In genomic region chr16:89016561-89016960, GRCh38 we compare ENCODE assay signal across 12 cellular contexts. TPM values are rescaled to one million over a fixed set of nuclear protein-coding genes. Genes with fewer than 3 reads are reported as not detected.
DNase-seq lines count a peak whose midpoint lies in the region; ATAC-seq, FAIRE-seq and TF ChIP-seq lines count a peak whose summit lies in the region.
"Not testable (repeated sequence)": the region's sequence is repeated elsewhere in the genome, so short reads cannot be mapped to it uniquely, and the experiment has no call there.
"Had no signal": no experiment of that assay in that cellular context is flagged by ENCODE, and none has a peak within 500 bp of the region (broad histone marks: within the 10 kb centered on the region; RNA-seq: fewer than 3 reads in every experiment).

No MANE protein-coding gene starts in this region.

- TF ChIP-seq CTCF in CD14-positive monocyte (IDR thresholded peaks at IDR 0.05); RWPE2 (IDR thresholded peaks at IDR 0.05; ENCODE audit: poor library complexity, severe bottlenecking); H1 (IDR thresholded peaks at IDR 0.05; ENCODE audit: control extremely low read depth in 1 of 3, insufficient read depth in 1 of 3, low read depth in 1 of 3, low read length in 3 of 3); kidney (IDR thresholded peaks at IDR 0.05; ENCODE audit: borderline replicate concordance, extremely low read depth, insufficient read depth); upper lobe of right lung (IDR thresholded peaks at IDR 0.05): not testable (repeated sequence)

- not testable (repeated sequence) for ATAC-seq in RWPE2 (ENCODE audit: low read depth); Right ventricle myocardium superior (ENCODE audit: poor library complexity); upper lobe of right lung

- H3K79me2 ChIP-seq in H1 (ENCODE audit: control insufficient read depth in 1 of 2, insufficient read depth in 2 of 2, low read length in 2 of 2): not testable (repeated sequence)

- H3K36me3 ChIP-seq in RWPE2 (ENCODE audit: low read depth); H1 (ENCODE audit: control insufficient read depth in 2 of 4, insufficient read depth in 4 of 4, low read length in 3 of 4); kidney (ENCODE audit: control insufficient read depth in 1 of 2, insufficient read depth in 2 of 2, low read length in 2 of 2); mesenchymal stem cell (ENCODE audit: control insufficient read depth in 1 of 2, insufficient read depth in 2 of 2, low read depth in 1 of 2, low read length in 2 of 2); neuronal stem cell (replicated peaks in 1 of 2; ENCODE audit: control insufficient read depth in 2 of 2, insufficient read depth in 2 of 2, low read length in 2 of 2); upper lobe of right lung: not testable (repeated sequence)

- not testable (repeated sequence) for H3K23me2 ChIP-seq in H1 (ENCODE audit: low read depth, low read length)

- intact Hi-C loops in CD14-positive monocyte (cut with micrococcal nuclease); Right ventricle myocardium superior (cut with DNase I); kidney (cut with DNase I); upper lobe of right lung (cut with DNase I): not testable (repeated sequence)

- peak overlapping the region in 1 of 7 donors; percentile 48 for H3K27ac Mint-ChIP-seq in CD14-positive monocyte

- H3K4me1 ChIP-seq in RWPE2 (ENCODE audit: insufficient read depth, poor library complexity, severe bottlenecking); H1 (replicated peaks in 1 of 4; ENCODE audit: control insufficient read depth in 3 of 4, insufficient read depth in 4 of 4, low read length in 3 of 4); kidney (ENCODE audit: control insufficient read depth in 1 of 2, insufficient read depth in 1 of 2, low read depth in 1 of 2, low read length in 2 of 2); mesenchymal stem cell (ENCODE audit: control insufficient read depth, insufficient read depth, low read depth, low read length); neuronal stem cell (ENCODE audit: control insufficient read depth in 2 of 2, insufficient read depth in 1 of 2, low read depth in 1 of 2, low read length in 2 of 2); upper lobe of right lung: not testable (repeated sequence)

- not testable (repeated sequence) for H2BK20ac ChIP-seq in H1 (ENCODE audit: low read length)

- DNase-seq in CD14-positive monocyte (ENCODE audit: low spot score): peak; percentile 15
- peak; percentile 52 for DNase-seq in RWPE2 (ENCODE audit: low spot score)
- DNase-seq in H1 (ENCODE audit: low read depth in 1 of 2, low spot score in 2 of 2); mesenchymal stem cell; neuronal stem cell (ENCODE audit: low spot score): not testable (repeated sequence)
- DNase-seq in Right ventricle myocardium superior: peak; percentile 13
- peak; percentile 43 for DNase-seq in kidney
- DNase-seq in upper lobe of right lung: peak; percentile 23

- 92% methylated on average over 10 of the region's 10 CpGs; no CpG with 5 or more reads in 1 of the 2 experiments for WGBS in H1 (ENCODE audit: extremely low coverage in 1 of 2, insufficient coverage in 1 of 2, insufficient read length in 1 of 2, insufficient replicate concordance in 2 of 2, low coverage in 1 of 2, low lambda C conversion rate in 2 of 2, missing lambda C conversion rate in 1 of 2), 2 experiments
- WGBS in mesenchymal stem cell: 83% methylated on average over 10 of the region's 10 CpGs
- no CpG with 5 or more reads among the region's 10 CpGs for WGBS in neuronal stem cell (ENCODE audit: extremely low coverage in 2 of 2, insufficient read length in 2 of 2, insufficient replicate concordance in 1 of 2), 2 donors

- not testable (repeated sequence) for H4K20me1 ChIP-seq in H1 (replicated peaks in 1 of 2; ENCODE audit: control insufficient read depth in 1 of 2, insufficient read depth in 2 of 2, low read length in 2 of 2)

- not testable (repeated sequence) for H4K8ac ChIP-seq in H1 (ENCODE audit: extremely low read depth, insufficient read depth, low read length); mesenchymal stem cell (ENCODE audit: low read length); neuronal stem cell (ENCODE audit: low read depth, low read length)

- not testable (repeated sequence) for TF ChIP-seq POLR2A in H1 (IDR thresholded peaks at IDR 0.05; ENCODE audit: control extremely low read depth in 1 of 2, low read depth in 2 of 2, low read length in 2 of 2)

- H3K56ac ChIP-seq in H1 (replicated peaks; ENCODE audit: insufficient read length, low read depth, low read length): not testable (repeated sequence)

- H3K9me3 Mint-ChIP-seq in CD14-positive monocyte: peaks cover 8 to 12% (median 10%) of the 10 kb centered on the region in 7 donors

- CTCF ChIA-PET in H1 (lab: Charles Lee; ENCODE audit: partially characterized antibody): interaction anchor here (0.7 kb wide), 1 partner anchor 524 kb away, joined by 4 read pairs; no protein-coding TSS in a partner anchor

- not testable (repeated sequence) for H2BK5ac ChIP-seq in H1 (ENCODE audit: low read depth, low read length); mesenchymal stem cell (ENCODE audit: low read depth, low read length, poor library complexity, severe bottlenecking); neuronal stem cell (ENCODE audit: low read length)

- H4K5ac ChIP-seq in H1 (ENCODE audit: insufficient read length, low read depth, low read length): not testable (repeated sequence)

- H3K36me3 Mint-ChIP-seq in CD14-positive monocyte: not testable (repeated sequence)

- not testable (repeated sequence) for H3K18ac ChIP-seq in H1 (ENCODE audit: extremely low read depth, low read length); mesenchymal stem cell (ENCODE audit: low read depth in 1 of 2, low read length in 2 of 2); neuronal stem cell (ENCODE audit: low read length)

- H2AK5ac ChIP-seq in H1 (ENCODE audit: low read depth, low read length) (0 out of 2 replicates have a peak overlapping the region, but pooled peaks have one; percentile 65), neuronal stem cell (ENCODE audit: low read depth, low read length) (peak overlapping the region; percentile 46)
- not testable (repeated sequence) for H2AK5ac ChIP-seq in mesenchymal stem cell (ENCODE audit: low read length, severe bottlenecking)

- not testable (repeated sequence) for H3K4me1 Mint-ChIP-seq in CD14-positive monocyte

- H3K4me2 ChIP-seq in H1 (ENCODE audit: insufficient read depth in 1 of 2, low read depth in 2 of 2, low read length in 2 of 2); mesenchymal stem cell (ENCODE audit: low read length, poor library complexity, severe bottlenecking); neuronal stem cell (ENCODE audit: insufficient read depth, low read length, poor library complexity, severe bottlenecking): not testable (repeated sequence)

- H3K4me3 Mint-ChIP-seq in CD14-positive monocyte: not testable (repeated sequence)

- H3K14ac ChIP-seq in H1 (ENCODE audit: insufficient read length); mesenchymal stem cell (ENCODE audit: low read length in 2 of 2); neuronal stem cell (ENCODE audit: low read length): not testable (repeated sequence)

- not testable (repeated sequence) for H3K9me3 ChIP-seq in RWPE2 (ENCODE audit: severe bottlenecking); kidney (ENCODE audit: control insufficient read depth in 1 of 2, low read length in 2 of 2); mesenchymal stem cell (ENCODE audit: control insufficient read depth, low read length); neuronal stem cell (replicated peaks in 1 of 2; ENCODE audit: control insufficient read depth in 2 of 2, insufficient read depth in 1 of 2, low read depth in 1 of 2, low read length in 2 of 2); upper lobe of right lung
- H3K9me3 ChIP-seq in H1 (ENCODE audit: insufficient read depth in 2 of 2, low read depth in 1 of 2, low read length in 1 of 2): peaks cover 5 to 12% of the 10 kb centered on the region in 2 experiments; a peak in 1 of 4 replicates

- H2BK120ac ChIP-seq in H1 (replicated peaks; ENCODE audit: low read depth, low read length); mesenchymal stem cell (ENCODE audit: low read depth, low read length); neuronal stem cell (ENCODE audit: low read depth, low read length): not testable (repeated sequence)

- FAIRE-seq in H1 (lab: Jason Lieb, UNC); kidney (lab: Jason Lieb, UNC): not testable (repeated sequence)

- H3K9ac ChIP-seq in H1 (replicated peaks in 1 of 4; ENCODE audit: extremely low read depth in 1 of 4, low read depth in 3 of 4, low read length in 3 of 4); kidney (ENCODE audit: low read length in 2 of 2); mesenchymal stem cell (ENCODE audit: low read length); neuronal stem cell (ENCODE audit: low read depth, low read length, poor library complexity): not testable (repeated sequence)

- H3K27me3 Mint-ChIP-seq in CD14-positive monocyte (ENCODE audit: low read depth in 3 of 3): peaks cover 11 to 15% (median 12%) of the 10 kb centered on the region in 3 donors

- POLR2A ChIA-PET in H1 (lab: Charles Lee; ENCODE audit: partially characterized antibody): not testable (repeated sequence)

- not testable (repeated sequence) for TF ChIP-seq EP300 in H1 (IDR thresholded peaks at IDR 0.05; ENCODE audit: borderline replicate concordance in 1 of 2, low read depth in 2 of 2, low read length in 2 of 2)

- H2BK15ac ChIP-seq in H1 (ENCODE audit: low read length); mesenchymal stem cell (ENCODE audit: low read depth, poor library complexity, severe bottlenecking); neuronal stem cell (ENCODE audit: low read length): not testable (repeated sequence)

- H3K4ac ChIP-seq in H1 (replicated peaks; ENCODE audit: insufficient read length, low read depth, low read length); mesenchymal stem cell (ENCODE audit: low read depth in 1 of 2, low read length in 2 of 2); neuronal stem cell (ENCODE audit: low read length): not testable (repeated sequence)

- not testable (repeated sequence) for H2AFZ ChIP-seq in H1 (ENCODE audit: low read length); mesenchymal stem cell (ENCODE audit: low read depth, low read length); neuronal stem cell (ENCODE audit: low read length)

- H2BK12ac ChIP-seq in H1 (ENCODE audit: low read depth, low read length): 0 out of 2 replicates have a peak overlapping the region, but pooled peaks have one; percentile 17
- H2BK12ac ChIP-seq in mesenchymal stem cell (ENCODE audit: low read length in 2 of 2); neuronal stem cell (ENCODE audit: low read length): not testable (repeated sequence)

- H4K91ac ChIP-seq in H1 (replicated peaks; ENCODE audit: insufficient read length, low read length); neuronal stem cell (ENCODE audit: low read depth, low read length, poor library complexity): not testable (repeated sequence)
- H4K91ac ChIP-seq in mesenchymal stem cell (ENCODE audit: low read length): peak overlapping the region; percentile 18

- H3K79me1 ChIP-seq in H1 (ENCODE audit: low read depth, low read length); mesenchymal stem cell (replicated peaks; ENCODE audit: low read length, poor library complexity, severe bottlenecking); neuronal stem cell (ENCODE audit: low read depth, low read length): not testable (repeated sequence)

- not testable (repeated sequence) for H3K27ac ChIP-seq in RWPE2 (ENCODE audit: poor library complexity, severe bottlenecking); H1 (ENCODE audit: low read depth, low read length); kidney (ENCODE audit: low read depth in 2 of 2, low read length in 2 of 2); mesenchymal stem cell (ENCODE audit: low read length, poor library complexity, severe bottlenecking); neuronal stem cell (replicated peaks; ENCODE audit: low read length); upper lobe of right lung

- TF ChIP-seq RAD21 in H1 (IDR thresholded peaks at IDR 0.05 in 1 of 2, conservative IDR thresholded peaks at IDR 0.05 in 1 of 2; ENCODE audit: low read depth in 2 of 2, low read length in 2 of 2): not testable (repeated sequence)

- not testable (repeated sequence) for H3K23ac ChIP-seq in H1 (ENCODE audit: insufficient read length); mesenchymal stem cell (ENCODE audit: low read length in 2 of 2); neuronal stem cell (ENCODE audit: low read depth, low read length, poor library complexity)

- not testable (repeated sequence) for H3K4me3 ChIP-seq in RWPE2 (ENCODE audit: severe bottlenecking); H1 (ENCODE audit: extremely low read depth in 1 of 4, insufficient read depth in 2 of 4, low read depth in 3 of 4, low read length in 4 of 4); kidney (ENCODE audit: low read length in 2 of 2); neuronal stem cell (ENCODE audit: low read length in 2 of 2); upper lobe of right lung
- H3K4me3 ChIP-seq in mesenchymal stem cell (ENCODE audit: insufficient read depth in 1 of 2, low read depth in 1 of 2, low read length in 2 of 2): peak overlapping the region in 1 of 2 experiments; percentile 15

- peaks cover 15% of the 10 kb centered on the region for H3K27me3 ChIP-seq in RWPE2 (ENCODE audit: insufficient read depth, poor library complexity, severe bottlenecking)
- H3K27me3 ChIP-seq in H1 (replicated peaks in 1 of 4; ENCODE audit: control insufficient read depth in 3 of 4, extremely low read depth in 1 of 4, insufficient read depth in 3 of 4, low read length in 3 of 4); neuronal stem cell (ENCODE audit: control insufficient read depth in 3 of 3, insufficient read depth in 3 of 3, low read depth in 1 of 3, low read length in 3 of 3); upper lobe of right lung: not testable (repeated sequence)
- H3K27me3 ChIP-seq in mesenchymal stem cell (ENCODE audit: control insufficient read depth in 1 of 2, insufficient read depth in 1 of 2, low read length in 2 of 2): peaks cover 13 to 32% of the 10 kb centered on the region in 2 experiments

RNA-seq across cellular contexts. Expression of gene CBFA2T3, which starts 39.6 kb away (rescaled TPM):
- polyA plus RNA-seq in CD14-positive monocyte (1 to 10 TPM; 5.3 to 6.2 TPM), H1 (2011; rRNA removed) (0.51 and 1.5 TPM in 2 replicates), kidney (ENCODE audit: insufficient read depth, low read depth, low replicate concordance) (0.75 TPM)
- 1.3 and 2.7 TPM in 2 replicates for total RNA-seq in H1 (2021; fragmentation: NEBNext Ultra II Directional; extraction: Animal tissue kit (Norgen Biotek cat#: 25700))
- polyA plus RNA-seq in H1 (2011; cell fraction: cytosol; rRNA removed): 0.62 TPM
- 3.9 TPM for polyA plus RNA-seq in H1 (2011; cell fraction: nucleus; rRNA removed)
- polyA plus RNA-seq in H1 (2012, experiment 1 of 2): 0.99 to 1.7 TPM (median 1.2 TPM) in 4 replicates
- 1.1 TPM for polyA plus RNA-seq in H1 (2012, experiment 2 of 2)
- 1.6 TPM for polyA plus RNA-seq in H1 (2013, experiment 1 of 2)
- 1.2 TPM for polyA plus RNA-seq in H1 (2013, experiment 2 of 2)
- 0.59 and 0.66 TPM in 2 replicates for polyA minus RNA-seq in H1 (2011; rRNA and poly(A)+ RNA removed)
- polyA minus RNA-seq in H1 (2011; cell fraction: cytosol; rRNA and poly(A)+ RNA removed): 2.9 TPM
- polyA minus RNA-seq in H1 (2011; cell fraction: nucleus; rRNA and poly(A)+ RNA removed): 2.1 TPM
- total RNA-seq in Right ventricle myocardium superior (8.6 TPM), kidney (8.0 TPM), upper lobe of right lung (19.0 TPM)
- polyA plus RNA-seq in mesenchymal stem cell (2013, experiment 1 of 2): 0.03 TPM
- polyA plus RNA-seq in mesenchymal stem cell (2013, experiment 2 of 2): 0.03 TPM
- polyA plus RNA-seq in neuronal stem cell (2013, experiment 1 of 2): 8.3 TPM
- polyA plus RNA-seq in neuronal stem cell (2013, experiment 2 of 2): 8.0 TPM
- total RNA-seq: GM23248, H4 had no signal
- polyA plus RNA-seq: AG04450; CD8-positive, alpha-beta memory T cell; GM23248 had no signal
